In the genomic region with DNA sequence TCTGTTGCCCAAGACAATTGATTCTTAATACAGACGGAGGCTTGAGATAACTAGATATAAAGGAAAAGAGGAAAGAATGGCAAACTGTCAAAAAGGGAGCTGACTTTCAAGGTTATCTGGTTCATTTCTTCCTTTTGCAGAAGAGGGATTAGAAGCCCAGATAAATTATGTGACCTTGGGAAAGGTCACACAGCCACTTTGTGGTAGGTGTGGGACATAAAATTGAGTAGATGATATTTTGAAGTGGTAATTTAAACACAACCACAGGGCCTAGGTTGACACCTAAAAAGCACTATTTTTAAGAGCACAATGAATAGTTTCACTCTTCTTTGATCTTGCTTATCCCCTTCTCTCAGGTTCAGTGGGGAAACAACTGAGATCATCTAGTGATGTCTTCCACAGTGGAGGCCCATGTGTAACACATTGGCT, we compare ENCODE assay signal across 9 cellular contexts. TPM values are rescaled to one million over a fixed set of nuclear protein-coding genes. Genes with fewer than 3 reads are reported as not detected.
DNase-seq lines count a peak whose midpoint lies in the region; ATAC-seq, FAIRE-seq and TF ChIP-seq lines count a peak whose summit lies in the region.
"Had no signal": no experiment of that assay in that cellular context is flagged by ENCODE, and none has a peak within 500 bp of the region (broad histone marks: within the 10 kb centered on the region; RNA-seq: fewer than 3 reads in every experiment).

No MANE protein-coding gene starts in this region.

- H3K27ac ChIP-seq in CD8-positive, alpha-beta T cell (ENCODE audit: low read depth, low read length): peak overlapping the region; percentile 41
- peak overlapping the region; percentile 47; the same call in 2 of the 3 replicates for H3K27ac ChIP-seq in K562 (ENCODE audit: extremely low read depth, low read depth, low read length)

- no peak for TF ChIP-seq CTCF in CD8-positive, alpha-beta T cell (IDR thresholded peaks at IDR 0.05)
- TF ChIP-seq CTCF in K562 (IDR thresholded peaks at IDR 0.05 in 2 of 3, conservative IDR thresholded peaks at IDR 0.05 in 1 of 3; ENCODE audit: insufficient read depth in 2 of 3, low read depth in 1 of 3, low read length in 3 of 3): no peak

- H2AFZ ChIP-seq in K562 (ENCODE audit: low read depth, low read length): peak overlapping the region; percentile 80

- DNase-seq in CD8-positive, alpha-beta T cell: no peak
- no peak for DNase-seq in K562 (ENCODE audit: extremely low read depth in 1 of 4, low spot score in 3 of 4)
- DNase-seq in NCI-H82 treated with DMSO at 0.1 percent for 48 hours (lab: John Stamatoyannopoulos, UW; ENCODE audit: unreplicated experiment): no peak
- DNase-seq in DMS53 treated with DMSO at 0.1 percent for 48 hours (lab: John Stamatoyannopoulos, UW; ENCODE audit: unreplicated experiment): no peak
- DNase-seq in NCI-H146 (lab: John Stamatoyannopoulos, UW): no peak
- DNase-seq in epidermal melanocyte (ENCODE audit: insufficient read length, low spot score): no peak

- peak overlapping the region; percentile 42; the same call in 1 of the 2 replicates for H3K4me2 ChIP-seq in K562 (ENCODE audit: insufficient read depth, low read length)

- CTCF ChIA-PET in CD8-positive, alpha-beta T cell (lab: Charles Lee): interaction anchor here (0.8 to 2.6 kb wide), 11 partner anchors 9 to 109 kb away, joined by 3 to 16 read pairs (median 4); no protein-coding TSS in a partner anchor
- CTCF ChIA-PET in K562 (lab: Yijun Ruan, JAX; ENCODE audit: low intra/inter-chr PET ratio): no interaction called here

- peaks cover 55% of the 10 kb centered on the region for H3K4me1 ChIP-seq in CD8-positive, alpha-beta T cell (ENCODE audit: insufficient read depth, low read length)
- peaks cover 0 to 14% of the 10 kb centered on the region in 2 experiments; a peak in 3 of 5 replicates for H3K4me1 ChIP-seq in K562 (replicated peaks in 1 of 2; ENCODE audit: control insufficient read depth in 2 of 2, insufficient read depth in 2 of 2, low read length in 2 of 2)

- no peaks in the 10 kb centered on the region for H3K27me3 Mint-ChIP-seq in CD8-positive, alpha-beta T cell (ENCODE audit: low read depth)

- peak overlapping the region; percentile 82 for H3K4me3 Mint-ChIP-seq in CD8-positive, alpha-beta T cell

- H3K9ac ChIP-seq in K562 (ENCODE audit: insufficient read depth in 1 of 2, low read depth in 2 of 2, low read length in 2 of 2): no peak overlapping the region

- ATAC-seq in CD8-positive, alpha-beta T cell: peak; percentile 70
- ATAC-seq in GM19452 (IDR thresholded peaks at IDR 0.05; ENCODE audit: unreplicated experiment) (peak; percentile 39), HG03520 (IDR thresholded peaks at IDR 0.05; ENCODE audit: unreplicated experiment) (peak; percentile 36), K562 (no peak; the same call in 2 of the 3 replicates)

- H3K27ac Mint-ChIP-seq in CD8-positive, alpha-beta T cell: peak overlapping the region; percentile 95

- no peak for FAIRE-seq in K562 (lab: Jason Lieb, UNC)
- FAIRE-seq: colon had no signal

- H3K4me3 ChIP-seq in CD8-positive, alpha-beta T cell (ENCODE audit: low read depth, low read length): peak overlapping the region; percentile 36
- no peak overlapping the region for H3K4me3 ChIP-seq in K562

- H3K9me3 ChIP-seq in CD8-positive, alpha-beta T cell (ENCODE audit: low read length): no peaks in the 10 kb centered on the region
- no peaks in the 10 kb centered on the region for H3K9me3 ChIP-seq in K562 (replicated peaks; ENCODE audit: control insufficient read depth, insufficient read depth, low read depth, low read length)

- no peaks in the 10 kb centered on the region for H3K36me3 Mint-ChIP-seq in CD8-positive, alpha-beta T cell

- POLR2A ChIA-PET in CD8-positive, alpha-beta T cell (lab: Charles Lee): interaction anchor here (0.8 to 2.5 kb wide), 5 partner anchors 11 to 210 kb away, joined by 3 to 33 read pairs (median 4); a partner anchor contains a TSS
- POLR2A ChIA-PET in K562 (lab: Yijun Ruan, JAX): interaction anchor here (0.7 to 1.7 kb wide), 7 partner anchors 8 to 285 kb away, joined by 3 to 4 read pairs (median 3); a partner anchor contains a TSS

- no peaks in the 10 kb centered on the region for H4K20me1 ChIP-seq in K562 (replicated peaks; ENCODE audit: control insufficient read depth, insufficient read depth, low read length)

- no peak for TF ChIP-seq RAD21 in K562 (CRISPR knock-in tag; conservative IDR thresholded peaks at IDR 0.05 in 1 of 2, IDR thresholded peaks at IDR 0.05 in 1 of 2)

- no peaks in the 10 kb centered on the region for H3K36me3 ChIP-seq in CD8-positive, alpha-beta T cell (ENCODE audit: insufficient read depth, low read length)
- H3K36me3 ChIP-seq in K562 (ENCODE audit: control insufficient read depth, insufficient read depth, low read length): no peaks in the 10 kb centered on the region

- H3K79me2 ChIP-seq in K562 (ENCODE audit: control insufficient read depth, insufficient read depth, low read length): no peaks in the 10 kb centered on the region

- in situ Hi-C loops in K562 (cut with MboI): no loop called here

- no peak for TF ChIP-seq POLR2A in K562 (conservative IDR thresholded peaks at IDR 0.05)

- no peak for TF ChIP-seq EP300 in K562 (IDR thresholded peaks at IDR 0.05; ENCODE audit: low read length)

- no peaks in the 10 kb centered on the region for H3K9me3 Mint-ChIP-seq in CD8-positive, alpha-beta T cell

- no peaks in the 10 kb centered on the region for H3K9me1 ChIP-seq in K562 (ENCODE audit: control insufficient read depth, insufficient read depth, low read length)

- intact Hi-C loops in CD8-positive, alpha-beta T cell (cut with DNase I, micrococcal nuclease): loop anchor here (1.0 to 5.0 kb wide), 5 partner anchors 17 to 88 kb away; a partner anchor contains a TSS
- intact Hi-C loops in K562 (cut with micrococcal nuclease): no loop called here

- BruUV-seq in K562 (replicated peaks; lab: Mats Ljungman, UMichigan): no TSS peak

- 25% methylated on average over 1 of the region's 1 CpG for WGBS in K562 (ENCODE audit: insufficient coverage, low coverage, missing lambda C conversion rate)

- H3K27me3 ChIP-seq in CD8-positive, alpha-beta T cell (ENCODE audit: insufficient read depth, low read length): no peaks in the 10 kb centered on the region
- 0 out of 5 replicates have a peak, but pooled peaks cover 0 to under 1% of the 10 kb centered on the region in 2 experiments for H3K27me3 ChIP-seq in K562 (ENCODE audit: control insufficient read depth in 2 of 2, insufficient read depth in 2 of 2, low read length in 2 of 2)

- H3K4me1 Mint-ChIP-seq in CD8-positive, alpha-beta T cell (ENCODE audit: low read depth): peaks cover 77% of the 10 kb centered on the region

TF ChIP-seq in K562, 482 proteins besides CTCF, POLR2A, EP300 and RAD21 (continues in another document):
- TF ChIP-seq, protein P1, sequence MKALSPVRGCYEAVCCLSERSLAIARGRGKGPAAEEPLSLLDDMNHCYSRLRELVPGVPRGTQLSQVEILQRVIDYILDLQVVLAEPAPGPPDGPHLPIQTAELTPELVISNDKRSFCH (CRISPR knock-in tag; IDR thresholded peaks at IDR 0.05): no peak
- TF ChIP-seq, protein P1 (tag; IDR thresholded peaks at IDR 0.05): peak; percentile 74; the same call in 1 of the 2 replicates
- TF ChIP-seq, protein P2, sequence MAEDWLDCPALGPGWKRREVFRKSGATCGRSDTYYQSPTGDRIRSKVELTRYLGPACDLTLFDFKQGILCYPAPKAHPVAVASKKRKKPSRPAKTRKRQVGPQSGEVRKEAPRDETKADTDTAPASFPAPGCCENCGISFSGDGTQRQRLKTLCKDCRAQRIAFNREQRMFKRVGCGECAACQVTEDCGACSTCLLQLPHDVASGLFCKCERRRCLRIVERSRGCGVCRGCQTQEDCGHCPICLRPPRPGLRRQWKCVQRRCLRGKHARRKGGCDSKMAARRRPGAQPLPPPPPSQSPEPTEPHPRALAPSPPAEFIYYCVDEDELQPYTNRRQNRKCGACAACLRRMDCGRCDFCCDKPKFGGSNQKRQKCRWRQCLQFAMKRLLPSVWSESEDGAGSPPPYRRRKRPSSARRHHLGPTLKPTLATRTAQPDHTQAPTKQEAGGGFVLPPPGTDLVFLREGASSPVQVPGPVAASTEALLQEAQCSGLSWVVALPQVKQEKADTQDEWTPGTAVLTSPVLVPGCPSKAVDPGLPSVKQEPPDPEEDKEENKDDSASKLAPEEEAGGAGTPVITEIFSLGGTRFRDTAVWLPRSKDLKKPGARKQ (CRISPR knock-in tag; IDR thresholded peaks at IDR 0.05): no peak
- peak; percentile 92 for TF ChIP-seq ZBTB17 (CRISPR knock-in tag; IDR thresholded peaks at IDR 0.05)
- no peak for TF ChIP-seq NRF1 (conservative IDR thresholded peaks at IDR 0.05 in 1 of 2, IDR thresholded peaks at IDR 0.05 in 1 of 2)
- no peak for TF ChIP-seq NR4A1 (CRISPR knock-in tag; IDR thresholded peaks at IDR 0.05)
- TF ChIP-seq NR4A1 (tag; IDR thresholded peaks at IDR 0.05): 0 out of 2 replicates have a peak, but pooled peaks have one; percentile 61
- peak; percentile 95 for TF ChIP-seq ESRRA (IDR thresholded peaks at IDR 0.05; ENCODE audit: borderline replicate concordance, low read depth)

RNA-seq across cellular contexts. Expression of a gene that starts 16.9 kb away (rescaled TPM):
- 1 to 10 TPM; 8.7 to 9.6 TPM for total RNA-seq in CD8-positive, alpha-beta T cell
- total RNA-seq in K562 (2011; cell fraction: chromatin; rRNA removed; ENCODE audit: low replicate concordance): 6.8 and 7.9 TPM in 2 replicates
- 7.1 and 8.0 TPM in 2 replicates for total RNA-seq in K562 (2011; cell fraction: nucleolus; rRNA removed)
- total RNA-seq in K562 (2011; cell fraction: nucleoplasm; rRNA removed): 9.5 and 11.3 TPM in 2 replicates
- total RNA-seq in K562 (2014; rRNA removed) (6.4 and 8.2 TPM in 2 replicates), K562 (2014; rRNA removed; fragmentation: Illumina TruSeq; extraction: Trizol) (9.7 and 10.5 TPM in 2 replicates), K562 (2015; rRNA removed; fragmentation: Illumina TruSeq; extraction: Trizol) (9.8 and 10.1 TPM in 2 replicates), K562 (2021) (12.1 and 13.1 TPM in 2 replicates)
- polyA plus RNA-seq in K562 (2011; rRNA removed) (6.2 and 6.3 TPM in 2 replicates), K562 (2014; fragmentation: Illumina TruSeq; extraction: Trizol) (12.4 and 13.6 TPM in 2 replicates), K562 (2014; fragmentation: Nextera tagmentation; extraction: Ambion mirVana) (1 to 10 TPM; 3.4 to 6.1 TPM), K562 (2014; rRNA removed) (7.1 and 8.4 TPM in 2 replicates)
- 6.4 and 6.9 TPM in 2 replicates for polyA plus RNA-seq in K562 (2011; cell fraction: cytosol; rRNA removed)
- polyA plus RNA-seq in K562 (2011; cell fraction: nucleus; rRNA removed): 3.4 and 4.3 TPM in 2 replicates
- 9.6 and 13.7 TPM in 2 replicates for polyA plus RNA-seq in K562 (2012)
- polyA minus RNA-seq in K562 (2011; rRNA and poly(A)+ RNA removed): 10.5 and 10.8 TPM in 2 replicates
- polyA minus RNA-seq in K562 (2011; cell fraction: cytosol; rRNA and poly(A)+ RNA removed): 2.1 and 6.3 TPM in 2 replicates
- 4.6 and 6.4 TPM in 2 replicates for polyA minus RNA-seq in K562 (2011; cell fraction: nucleus; rRNA and poly(A)+ RNA removed)
